In genomic region chr10:6114758-6115410, GRCh38 we compare ENCODE assay signal across 9 cellular contexts. TPM values are rescaled to one million over a fixed set of nuclear protein-coding genes. Genes with fewer than 3 reads are reported as not detected.
DNase-seq lines count a peak whose midpoint lies in the region; ATAC-seq and TF ChIP-seq lines count a peak whose summit lies in the region.
"Had no signal": no experiment of that assay in that cellular context is flagged by ENCODE, and none has a peak within 500 bp of the region (broad histone marks: within the 10 kb centered on the region; RNA-seq: fewer than 3 reads in every experiment).

No MANE protein-coding gene starts in this region.

- no peak overlapping the region for H3K4me3 Mint-ChIP-seq in brain
- H3K4me3 Mint-ChIP-seq in naive thymus-derived CD4-positive, alpha-beta T cell: no peak overlapping the region

- intact Hi-C loops in right lobe of liver (cut with DNase I): loop anchor here in 1 of 2 donors (5.0 kb wide), 1 partner anchor 287 kb away; no protein-coding TSS in a partner anchor
- intact Hi-C loops in naive thymus-derived CD4-positive, alpha-beta T cell (cut with micrococcal nuclease): loop anchor here in 1 of 2 donors (2.0 kb wide), 1 partner anchor 16 kb away; no protein-coding TSS in a partner anchor

- peaks cover 0 to 57% (median 28%) of the 10 kb centered on the region in 4 donors for H3K36me3 ChIP-seq in right lobe of liver
- H3K36me3 ChIP-seq in naive thymus-derived CD4-positive, alpha-beta T cell (ENCODE audit: control insufficient read depth in 2 of 3, insufficient read depth in 3 of 3, low read length in 3 of 3): peaks cover 27 to 61% (median 46%) of the 10 kb centered on the region in 3 experiments

- DNase-seq in AG08395 (ENCODE audit: low spot score) (peak; percentile 86), right lobe of liver (no peak), retina (no peak)
- DNase-seq in naive thymus-derived CD4-positive, alpha-beta T cell: no peak
- DNase-seq: GDM1 had no signal

- H3K4me1 ChIP-seq in right lobe of liver: peaks cover 0 to 4% (median 0%) of the 10 kb centered on the region in 4 donors
- H3K4me1 ChIP-seq in naive thymus-derived CD4-positive, alpha-beta T cell (ENCODE audit: control insufficient read depth in 2 of 2, insufficient read depth in 2 of 2, low read length in 2 of 2): no peaks in the 10 kb centered on the region

- CTCF ChIA-PET in naive thymus-derived CD4-positive, alpha-beta T cell (lab: Charles Lee): interaction anchor here (1.1 kb wide), 1 partner anchor 287 kb away, joined by 5 read pairs; no protein-coding TSS in a partner anchor

- peaks cover 22% of the 10 kb centered on the region for H3K4me1 Mint-ChIP-seq in brain
- H3K4me1 Mint-ChIP-seq in naive thymus-derived CD4-positive, alpha-beta T cell: peaks cover 0 to 25% (median 4%) of the 10 kb centered on the region in 7 donors

- H3K27me3 ChIP-seq in right lobe of liver: no peaks in the 10 kb centered on the region
- H3K27me3 ChIP-seq in naive thymus-derived CD4-positive, alpha-beta T cell (ENCODE audit: control insufficient read depth in 2 of 2, insufficient read depth in 2 of 2, low read length in 2 of 2): no peaks in the 10 kb centered on the region

- H3K27ac ChIP-seq in right lobe of liver: peak overlapping the region; percentile 2 to 9 (median 7)
- no peak overlapping the region for H3K27ac ChIP-seq in naive thymus-derived CD4-positive, alpha-beta T cell (ENCODE audit: low read depth, low read length)

- ATAC-seq in HG02852 (IDR thresholded peaks at IDR 0.05; ENCODE audit: unreplicated experiment): peak; percentile 37
- peak; percentile 44 to 89 (median 79) for ATAC-seq in right lobe of liver
- ATAC-seq in HG02798 (IDR thresholded peaks at IDR 0.05; ENCODE audit: poor library complexity, unreplicated experiment): no peak
- ATAC-seq in naive thymus-derived CD4-positive, alpha-beta T cell: no peak
- ATAC-seq in HG03442 (IDR thresholded peaks at IDR 0.05; ENCODE audit: unreplicated experiment): no peak

- no peak for TF ChIP-seq POLR2A in right lobe of liver (IDR thresholded peaks at IDR 0.05)

- TF ChIP-seq CTCF in brain (conservative IDR thresholded peaks at IDR 0.05) (no peak), right lobe of liver (IDR thresholded peaks at IDR 0.05) (no peak)

- no peaks in the 10 kb centered on the region for H3K27me3 Mint-ChIP-seq in brain
- H3K27me3 Mint-ChIP-seq in naive thymus-derived CD4-positive, alpha-beta T cell: no peaks in the 10 kb centered on the region

- peaks cover 71% of the 10 kb centered on the region for H3K36me3 Mint-ChIP-seq in brain
- H3K36me3 Mint-ChIP-seq in naive thymus-derived CD4-positive, alpha-beta T cell: peaks cover 24 to 60% (median 39%) of the 10 kb centered on the region in 5 donors

- WGBS in right lobe of liver (ENCODE audit: insufficient coverage, low coverage, low lambda C conversion rate, missing lambda C conversion rate): 47% methylated on average over 4 of the region's 4 CpGs

- peak overlapping the region in 4 of 5 experiments; percentile 8 to 61 (median 18) for H3K27ac Mint-ChIP-seq in brain
- H3K27ac Mint-ChIP-seq in naive thymus-derived CD4-positive, alpha-beta T cell: peak overlapping the region in 4 of 9 donors; percentile 6 to 50 (median 22)

- POLR2A ChIA-PET in naive thymus-derived CD4-positive, alpha-beta T cell (lab: Charles Lee): no interaction called here

- H3K9me3 ChIP-seq in right lobe of liver: no peaks in the 10 kb centered on the region
- H3K9me3 ChIP-seq in naive thymus-derived CD4-positive, alpha-beta T cell (ENCODE audit: control insufficient read depth in 2 of 3, low read length in 3 of 3): no peaks in the 10 kb centered on the region

- no peak overlapping the region for H3K4me3 ChIP-seq in right lobe of liver
- no peak overlapping the region for H3K4me3 ChIP-seq in naive thymus-derived CD4-positive, alpha-beta T cell (ENCODE audit: low read length)

- H3K9me3 Mint-ChIP-seq in brain: no peaks in the 10 kb centered on the region
- H3K9me3 Mint-ChIP-seq in naive thymus-derived CD4-positive, alpha-beta T cell: no peaks in the 10 kb centered on the region

RNA-seq across cellular contexts. Expression of gene RBM17, which starts 26.1 kb away (rescaled TPM):
- 83.5 TPM for polyA plus RNA-seq in brain (ENCODE audit: insufficient read depth, low read depth, low replicate concordance)
- total RNA-seq in right lobe of liver: 10 to 100 TPM; 11.9 to 40.6 (median 28.1) TPM
- total RNA-seq in naive thymus-derived CD4-positive, alpha-beta T cell: 100 to 1,000 TPM; 120 to 158 (median 127) TPM
- 10 to 100 TPM; 66.6 to 83.0 TPM for polyA plus RNA-seq in naive thymus-derived CD4-positive, alpha-beta T cell

RNA-seq across cellular contexts. Expression of gene IL2RA, which starts 52.7 kb away (rescaled TPM):
- 1.3 TPM for polyA plus RNA-seq in brain (ENCODE audit: insufficient read depth, low read depth, low replicate concordance)
- 1 to 10 TPM in 2 of 6 experiments, under 1 TPM in 2, not detected in 2; 0.22 to 3.1 (median 0.97) TPM for total RNA-seq in right lobe of liver
- total RNA-seq in naive thymus-derived CD4-positive, alpha-beta T cell: 100 to 1,000 TPM in 1 of 5 experiments, 10 to 100 TPM in 1, 1 to 10 TPM in 3; 2.5 to 266 (median 6.7) TPM
- polyA plus RNA-seq in naive thymus-derived CD4-positive, alpha-beta T cell: 1 to 10 TPM in 1 of 2 donors, under 1 TPM in 1; 0.85 to 3.0 TPM

Comparison
In these comparisons a context has a peak if more than half of its experiments do, and no peak if none do; other contexts are left out.
1. ATAC-seq: peak in HG02852 (single experiment) and right lobe of liver (4 of 4); none in HG02798 (single experiment), naive thymus-derived CD4-positive, alpha-beta T cell (single experiment) and HG03442 (single experiment).